In genomic region chr3:138465927-138466326, GRCh38 we compare ENCODE assay signal across 14 cellular contexts.
"Had no signal": no experiment of that assay in that cellular context is flagged by ENCODE, and none has a peak within 500 bp of the region (broad histone marks: within the 10 kb centered on the region; RNA-seq: fewer than 3 reads in every experiment).

No MANE protein-coding gene starts in this region.

- H3K27ac Mint-ChIP-seq: activated CD4-positive, alpha-beta memory T cell treated with anti-CD3 and anti-CD28 coated beads for 36 hours; activated naive CD8-positive, alpha-beta T cell treated with anti-CD3 and anti-CD28 coated beads, Interleukin-2, amount 10 ng/mL, durations not matched to agents 7 days and 5 days; stimulated activated naive CD8-positive, alpha-beta T cell treated with anti-CD3 and anti-CD28 coated beads, Interleukin-15, Interleukin-2, amounts not matched to agents 100 ng/mL and 50 ng/mL, for 24 hours had no signal

- H3K27me3 ChIP-seq: dorsolateral prefrontal cortex, pancreas, testis, upper lobe of right lung had no signal

- H3K9me3 ChIP-seq: esophagus squamous epithelium, pancreas, testis, upper lobe of right lung had no signal

- H3K27ac ChIP-seq: dorsolateral prefrontal cortex, esophagus squamous epithelium, pancreas, testis, upper lobe of right lung, VCaP had no signal

- H3K4me1 ChIP-seq: esophagus squamous epithelium, pancreas, testis had no signal

- H3K9me3 Mint-ChIP-seq: activated CD4-positive, alpha-beta memory T cell treated with anti-CD3 and anti-CD28 coated beads for 36 hours; activated naive CD8-positive, alpha-beta T cell treated with anti-CD3 and anti-CD28 coated beads, Interleukin-2, amount 10 ng/mL, durations not matched to agents 7 days and 5 days; neural crest cell; stimulated activated naive CD8-positive, alpha-beta T cell treated with anti-CD3 and anti-CD28 coated beads, Interleukin-15, Interleukin-2, amounts not matched to agents 100 ng/mL and 50 ng/mL, for 24 hours had no signal

- H3K4me1 Mint-ChIP-seq: activated naive CD8-positive, alpha-beta T cell treated with anti-CD3 and anti-CD28 coated beads, Interleukin-2, amount 10 ng/mL, durations not matched to agents 7 days and 5 days; neural crest cell had no signal

- DNase-seq: activated CD4-positive, alpha-beta memory T cell treated with anti-CD3 and anti-CD28 coated beads for 36 hours; activated naive CD8-positive, alpha-beta T cell treated with anti-CD3 and anti-CD28 coated beads, Interleukin-2, amount 10 ng/mL, durations not matched to agents 7 days and 5 days; activated T-cell treated with anti-CD3 and anti-CD28 coated beads, Interleukin-2, amount 50 U/mL, for 48 hours; dorsolateral prefrontal cortex; esophagus squamous epithelium; pancreas; stimulated activated CD4-positive, alpha-beta T cell treated with anti-CD3 and anti-CD28 coated beads, Interleukin-15, amount 100 ng/mL, for 24 hours; stimulated activated CD4-positive, alpha-beta T cell treated with anti-CD3 and anti-CD28 coated beads, Interleukin-4, amount 100 ng/mL, for 24 hours; T1000; testis had no signal

- H3K36me3 ChIP-seq: esophagus squamous epithelium, pancreas, upper lobe of right lung had no signal

- H3K4me3 ChIP-seq: dorsolateral prefrontal cortex, esophagus squamous epithelium, pancreas, testis, upper lobe of right lung had no signal

- H3K4me3 Mint-ChIP-seq: activated CD4-positive, alpha-beta memory T cell treated with anti-CD3 and anti-CD28 coated beads for 36 hours; activated naive CD8-positive, alpha-beta T cell treated with anti-CD3 and anti-CD28 coated beads, Interleukin-2, amount 10 ng/mL, durations not matched to agents 7 days and 5 days; neural crest cell; stimulated activated naive CD8-positive, alpha-beta T cell treated with anti-CD3 and anti-CD28 coated beads, Interleukin-15, Interleukin-2, amounts not matched to agents 100 ng/mL and 50 ng/mL, for 24 hours had no signal

- H3K36me3 Mint-ChIP-seq: activated CD4-positive, alpha-beta memory T cell treated with anti-CD3 and anti-CD28 coated beads for 36 hours; activated naive CD8-positive, alpha-beta T cell treated with anti-CD3 and anti-CD28 coated beads, Interleukin-2, amount 10 ng/mL, durations not matched to agents 7 days and 5 days had no signal
